ENCODE assay signal across 8 cellular contexts in the genomic region with DNA sequence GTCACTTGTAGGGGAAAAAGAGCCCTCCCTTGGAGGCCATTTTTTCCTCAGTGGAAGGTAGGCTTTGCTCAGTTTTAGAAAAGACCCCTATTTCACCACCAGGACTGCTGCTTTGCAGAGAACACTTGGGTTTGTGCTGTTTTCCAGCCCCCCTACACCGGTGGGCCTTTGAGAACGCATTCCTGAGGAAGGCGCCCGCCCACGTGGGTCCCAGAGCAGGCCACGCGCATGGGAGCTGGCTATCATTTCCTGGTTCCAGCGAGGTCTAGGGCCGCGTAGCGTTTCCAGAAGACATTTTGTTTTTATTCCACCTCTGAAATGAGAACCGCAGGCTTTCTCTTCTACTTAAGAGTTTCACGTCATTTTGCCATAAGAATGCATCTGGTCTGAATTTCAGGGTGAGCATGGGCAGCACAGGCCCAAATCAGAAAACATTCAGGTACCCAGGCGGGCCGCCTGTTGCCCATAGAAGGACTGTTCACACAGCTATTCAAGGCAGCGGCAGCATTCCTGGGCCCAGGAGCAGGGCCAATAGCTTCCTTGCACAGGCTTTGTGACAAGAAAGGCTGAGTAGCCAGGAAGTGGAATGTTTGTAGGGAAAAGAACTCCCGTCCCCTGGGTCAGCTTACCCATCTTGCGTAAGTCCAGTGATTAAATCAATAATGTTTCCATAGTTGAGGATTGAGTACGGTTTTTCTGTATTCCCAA. TPM values are rescaled to one million over a fixed set of nuclear protein-coding genes. Genes with fewer than 3 reads are reported as not detected.
A peak's percentile ranks its signal among the peaks of the same experiment; 100 is the strongest.
DNase-seq lines count a peak whose midpoint lies in the region; ATAC-seq and TF ChIP-seq lines count a peak whose summit lies in the region.

No MANE protein-coding gene starts in this region.

- H3K4me3 Mint-ChIP-seq in progenitor cell of endocrine pancreas (ENCODE audit: low read depth) = peak overlapping the region; percentile 69

- H3K27ac Mint-ChIP-seq in progenitor cell of endocrine pancreas = peak overlapping the region; percentile 99

- peak overlapping the region; percentile 27 for H3K4me3 ChIP-seq in AG09309 (ENCODE audit: control insufficient read depth, low read depth, low read length)

- H3K27me3 Mint-ChIP-seq in progenitor cell of endocrine pancreas = no peaks in the 10 kb centered on the region

- no peaks in the 10 kb centered on the region for H3K9me3 Mint-ChIP-seq in progenitor cell of endocrine pancreas (ENCODE audit: low read depth)

- TF ChIP-seq CTCF in AG09309 (IDR thresholded peaks at IDR 0.05; ENCODE audit: control insufficient read depth, insufficient read depth, low read depth, low read length, missing control alignments) (peak; percentile 4), progenitor cell of endocrine pancreas (IDR thresholded peaks at IDR 0.05; ENCODE audit: unreplicated experiment) (peak; percentile 36)

- ATAC-seq in HG03439 (IDR thresholded peaks at IDR 0.05; ENCODE audit: unreplicated experiment) = no peak

- peaks cover 23% of the 10 kb centered on the region for H3K4me1 Mint-ChIP-seq in progenitor cell of endocrine pancreas (ENCODE audit: low read depth)

- no peak for DNase-seq in AG09309 (ENCODE audit: low read depth)
- DNase-seq in HuH-7 (ENCODE audit: low spot score) = peak; percentile 82
- peak in 38 of 56 donors; percentile 25 to 76 (median 52) for DNase-seq in amygdala (lab: John Stamatoyannopoulos, UW)
- peak; percentile 80 for DNase-seq in hepatic stellate cell (ENCODE audit: low spot score)
- peak; percentile 33 for DNase-seq in progenitor cell of endocrine pancreas (ENCODE audit: low spot score, unreplicated experiment)
- DNase-seq in amniotic stem cell (lab: John Stamatoyannopoulos, UW) = no peak
- no peak for DNase-seq in NCI-H2107 (lab: John Stamatoyannopoulos, UW)

- H3K36me3 Mint-ChIP-seq in progenitor cell of endocrine pancreas (ENCODE audit: insufficient read depth) = no peaks in the 10 kb centered on the region

RNA-seq across cellular contexts. Expression of a gene that starts 1.3 kb away (rescaled TPM):
- 21.0 and 21.3 TPM in 2 replicates for total RNA-seq in progenitor cell of endocrine pancreas

RNA-seq across cellular contexts. Expression of a gene that starts 9.5 kb away (rescaled TPM):
- total RNA-seq in progenitor cell of endocrine pancreas = 29.1 TPM in 2 replicates

RNA-seq across cellular contexts. Expression of a gene that starts 20.7 kb away (rescaled TPM):
- 22.9 TPM in 2 replicates for total RNA-seq in progenitor cell of endocrine pancreas

RNA-seq across cellular contexts. Expression of a gene that starts 24.2 kb away (rescaled TPM):
- total RNA-seq in progenitor cell of endocrine pancreas = 49.7 and 55.9 TPM in 2 replicates

RNA-seq across cellular contexts. Expression of a gene that starts 48.9 kb away (rescaled TPM):
- total RNA-seq in progenitor cell of endocrine pancreas = not detected in 2 replicates

Comparison
In these comparisons a context has a peak if more than half of its experiments do, and no peak if none do; other contexts are left out.
1. DNase-seq: peak in HuH-7 (single experiment), amygdala (38 of 56), hepatic stellate cell (single experiment) and progenitor cell of endocrine pancreas (single experiment); none in AG09309 (single experiment), amniotic stem cell (single experiment) and NCI-H2107 (single experiment).